Comparison of ENCODE assay signal across 12 cellular contexts in genomic region chr6:2770171-2770570, GRCh38. TPM values are rescaled to one million over a fixed set of nuclear protein-coding genes. Genes with fewer than 3 reads are reported as not detected.
DNase-seq lines count a peak whose midpoint lies in the region; ATAC-seq, FAIRE-seq and TF ChIP-seq lines count a peak whose summit lies in the region.
"Had no signal": no experiment of that assay in that cellular context is flagged by ENCODE, and none has a peak within 500 bp of the region (broad histone marks: within the 10 kb centered on the region; RNA-seq: fewer than 3 reads in every experiment).

No MANE protein-coding gene starts in this region.

- CTCF ChIA-PET in endothelial cell of umbilical vein (lab: Charles Lee), result interaction anchor here (1.2 to 6.7 kb wide), 11 partner anchors 9 to 182 kb away, joined by 3 to 54 read pairs (median 5); partner anchors contain the start of genes MYLK4 and SERPINB1

- POLR2A ChIA-PET in endothelial cell of umbilical vein (lab: Charles Lee), result interaction anchor here (0.6 to 3.9 kb wide), 3 partner anchors 13 to 133 kb away, joined by 4 to 12 read pairs (median 8); partner anchors contain the start of gene SERPINB9

- BruUV-seq in endothelial cell of umbilical vein (replicated peaks; lab: Mats Ljungman, UMichigan), result no TSS peak

- peaks cover 93% of the 10 kb centered on the region for H3K79me2 ChIP-seq in endothelial cell of umbilical vein (ENCODE audit: control insufficient read depth, insufficient read depth, low read length)

- H3K4me3 Mint-ChIP-seq in nephron progenitor cell, result peak overlapping the region; percentile 14
- H3K4me3 Mint-ChIP-seq: stimulated activated effector memory CD8-positive, alpha-beta T cell treated with anti-CD3 and anti-CD28 coated beads, Interleukin-12 subunit alpha, Interleukin-12 subunit beta, amount 100 ng/mL, for 72 hours had no signal

- no peak overlapping the region for H3K27ac Mint-ChIP-seq in nephron progenitor cell
- H3K27ac Mint-ChIP-seq: stimulated activated effector memory CD8-positive, alpha-beta T cell treated with anti-CD3 and anti-CD28 coated beads, Interleukin-12 subunit alpha, Interleukin-12 subunit beta, amount 100 ng/mL, for 72 hours had no signal

- H3K4me2 ChIP-seq in endothelial cell of umbilical vein (ENCODE audit: insufficient read depth, low read length), result peak overlapping the region; percentile 99

- dilution Hi-C loops in endothelial cell of umbilical vein (cut with MboI; ENCODE audit: extremely low pct_ligation_motif_present, low sequenced_read_pairs), result no loop called here

- H3K9me3 Mint-ChIP-seq in nephron progenitor cell, result no peaks in the 10 kb centered on the region
- H3K9me3 Mint-ChIP-seq: stimulated activated effector memory CD8-positive, alpha-beta T cell treated with anti-CD3 and anti-CD28 coated beads, Interleukin-12 subunit alpha, Interleukin-12 subunit beta, amount 100 ng/mL, for 72 hours had no signal

- H2AFZ ChIP-seq in endothelial cell of umbilical vein (ENCODE audit: low read depth, low read length), result peak overlapping the region; percentile 0

- 62 to 68% methylated on average over 13 of the region's 13 CpGs for WGBS in lower leg skin, 2 donors
- WGBS in testis, 2 donors, result 67 to 72% methylated on average over 13 of the region's 13 CpGs

- peaks cover 6% of the 10 kb centered on the region for H4K20me1 ChIP-seq in endothelial cell of umbilical vein (replicated peaks; ENCODE audit: control insufficient read depth, extremely low read depth, insufficient read depth, low read length)

- intact Hi-C loops in endothelial cell of umbilical vein (cut with micrococcal nuclease), result no loop called here
- intact Hi-C loops in lower leg skin (cut with DNase I; ENCODE audit: low total_unique reads), result no loop called here
- intact Hi-C loops in testis (cut with DNase I; ENCODE audit: low total_unique reads), result no loop called here

- no peaks in the 10 kb centered on the region for H3K9me1 ChIP-seq in endothelial cell of umbilical vein (replicated peaks; ENCODE audit: control insufficient read depth, extremely low read depth, insufficient read depth, low read length)

- H3K4me1 ChIP-seq in endothelial cell of umbilical vein (ENCODE audit: control insufficient read depth, extremely low read depth, insufficient read depth, low read length) (peaks cover 39% of the 10 kb centered on the region), testis (peaks cover 11% of the 10 kb centered on the region)

- H3K9ac ChIP-seq in endothelial cell of umbilical vein (replicated peaks; ENCODE audit: extremely low read depth, insufficient read depth, low read length), result peak overlapping the region; percentile 0

- H3K36me3 Mint-ChIP-seq in nephron progenitor cell (ENCODE audit: low read depth), result peaks cover 49% of the 10 kb centered on the region

- no peak for ATAC-seq in GM21381 (IDR thresholded peaks at IDR 0.05; ENCODE audit: unreplicated experiment)
- ATAC-seq: stimulated activated effector memory CD8-positive, alpha-beta T cell treated with anti-CD3 and anti-CD28 coated beads, Interleukin-12 subunit alpha, Interleukin-12 subunit beta, amount 100 ng/mL, for 72 hours had no signal

- H3K9me3 ChIP-seq in endothelial cell of umbilical vein (replicated peaks; ENCODE audit: control insufficient read depth, insufficient read depth, low read length) (no peaks in the 10 kb centered on the region), testis (no peaks in the 10 kb centered on the region)

- peak overlapping the region; percentile 34 for H3K27ac ChIP-seq in endothelial cell of umbilical vein (ENCODE audit: insufficient read depth, low read depth, low read length)
- no peak overlapping the region for H3K27ac ChIP-seq in testis

- peak overlapping the region in 2 of 3 experiments; percentile 29 to 44 for H3K4me3 ChIP-seq in endothelial cell of umbilical vein (replicated peaks in 1 of 3; ENCODE audit: insufficient read depth in 1 of 3, low read depth in 1 of 3, low read length in 3 of 3)
- H3K4me3 ChIP-seq in lower leg skin (ENCODE audit: low read depth, poor library complexity, severe bottlenecking), result no peak overlapping the region
- no peak overlapping the region for H3K4me3 ChIP-seq in testis

- TF ChIP-seq CTCF in endothelial cell of umbilical vein (IDR thresholded peaks at IDR 0.05; ENCODE audit: extremely low read depth in 1 of 2, insufficient read depth in 1 of 2, low read depth in 1 of 2, low read length in 2 of 2) (no peak), nephron progenitor cell (IDR thresholded peaks at IDR 0.05) (no peak), lower leg skin (IDR thresholded peaks at IDR 0.05) (no peak), testis (IDR thresholded peaks at IDR 0.05) (no peak)

- peak; percentile 50 for DNase-seq in COR-L47 (lab: John Stamatoyannopoulos, UW)
- DNase-seq in NCI-H2227 treated with DMSO at 0.1 percent for 48 hours (lab: John Stamatoyannopoulos, UW), result peak; percentile 24
- DNase-seq in endothelial cell of umbilical vein (ENCODE audit: low read depth, low spot score), result peak; percentile 79
- no peak for DNase-seq in nephron progenitor cell
- no peak for DNase-seq in lower leg skin (ENCODE audit: low spot score in 2 of 2)
- DNase-seq in testis, result no peak
- DNase-seq in SW 1271 (lab: John Stamatoyannopoulos, UW), result no peak
- DNase-seq: activated effector memory CD4-positive, alpha-beta T cell treated with anti-CD3 and anti-CD28 coated beads, Interleukin-2, amount 50 U/mL, for 16 hours; NCI-H187 treated with DMSO at 0.1 percent for 48 hours had no signal

- H3K27me3 ChIP-seq in endothelial cell of umbilical vein (ENCODE audit: control insufficient read depth in 2 of 2, insufficient read depth in 2 of 2, low read length in 2 of 2) (no peaks in the 10 kb centered on the region), testis (no peaks in the 10 kb centered on the region)

- H3K36me3 ChIP-seq in endothelial cell of umbilical vein (ENCODE audit: control insufficient read depth in 2 of 2, extremely low read depth in 1 of 2, insufficient read depth in 2 of 2, low read length in 2 of 2), result peaks cover 2 to 6% of the 10 kb centered on the region in 2 experiments
- no peaks in the 10 kb centered on the region for H3K36me3 ChIP-seq in testis (ENCODE audit: low read depth, missing control alignments)

- H3K27me3 Mint-ChIP-seq in nephron progenitor cell (ENCODE audit: low read depth, poor library complexity), result no peaks in the 10 kb centered on the region

- FAIRE-seq in endothelial cell of umbilical vein (lab: Jason Lieb, UNC), result no peak
- FAIRE-seq: colon had no signal

- peaks cover 45% of the 10 kb centered on the region for H3K4me1 Mint-ChIP-seq in nephron progenitor cell

- TF ChIP-seq POLR2A in endothelial cell of umbilical vein (IDR thresholded peaks at IDR 0.05; ENCODE audit: low read depth, low read length), result no peak
- no peak for TF ChIP-seq POLR2A in lower leg skin (IDR thresholded peaks at IDR 0.05)
- TF ChIP-seq POLR2A in testis (IDR thresholded peaks at IDR 0.05), result no peak

TF ChIP-seq in endothelial cell of umbilical vein, 7 proteins besides CTCF, POLR2A, EP300 and RAD21:
- TF ChIP-seq FOS (IDR thresholded peaks at IDR 0.05; ENCODE audit: borderline replicate concordance, insufficient read depth, low read length) (no peak), EZH2 (IDR thresholded peaks at IDR 0.05; ENCODE audit: borderline replicate concordance, low read depth, low read length, severe bottlenecking) (no peak), JUN (IDR thresholded peaks at IDR 0.05; ENCODE audit: borderline replicate concordance, insufficient read depth, insufficient read length, low read depth) (no peak), POLR2AphosphoS5 (IDR thresholded peaks at IDR 0.05; ENCODE audit: insufficient read depth, low read depth, low read length) (no peak), MYC (IDR thresholded peaks at IDR 0.05; ENCODE audit: low read depth, low read length) (no peak), MAX (IDR thresholded peaks at IDR 0.05; ENCODE audit: insufficient read depth, insufficient read length) (no peak), GATA2 (IDR thresholded peaks at IDR 0.05; ENCODE audit: insufficient read depth, insufficient read length, low read depth, low read length) (no peak)

RNA-seq across cellular contexts. Expression of gene WRNIP1, which starts 5.0 kb away (rescaled TPM):
- total RNA-seq in endothelial cell of umbilical vein (47.7 and 50.1 TPM in 2 replicates), lower leg skin (10 to 100 TPM; 72.3 to 94.7 (median 87.0) TPM), testis (100 to 1,000 TPM in 1 of 2 donors, 10 to 100 TPM in 1; 95.8 to 102 TPM)
- polyA plus RNA-seq in endothelial cell of umbilical vein (54.5 and 68.9 TPM in 2 replicates), testis (ENCODE audit: insufficient read depth, low read depth, low replicate concordance) (57.7 TPM)
- 56.2 and 64.2 TPM in 2 replicates for polyA plus RNA-seq in endothelial cell of umbilical vein (2011; cell fraction: cytosol; rRNA removed)
- polyA plus RNA-seq in endothelial cell of umbilical vein (2011; cell fraction: nucleus; rRNA removed), result 59.4 and 59.7 TPM in 2 replicates
- polyA plus RNA-seq in endothelial cell of umbilical vein (2012), result 44.9 and 45.1 TPM in 2 replicates
- 55.8 and 60.5 TPM in 2 replicates for polyA minus RNA-seq in endothelial cell of umbilical vein
- polyA minus RNA-seq in endothelial cell of umbilical vein (2011; cell fraction: cytosol; rRNA and poly(A)+ RNA removed), result 27.8 TPM
- polyA minus RNA-seq in endothelial cell of umbilical vein (2011; cell fraction: nucleus; rRNA and poly(A)+ RNA removed), result 26.4 and 31.4 TPM in 2 replicates

RNA-seq across cellular contexts. Expression of gene MYLK4, which starts 19.4 kb away (rescaled TPM):
- total RNA-seq in endothelial cell of umbilical vein (0.32 and 0.62 TPM in 2 replicates), lower leg skin (1 to 10 TPM in 3 of 4 donors, under 1 TPM in 1; 0.97 to 3.8 (median 2.5) TPM), testis (1 to 10 TPM in 1 of 2 donors, under 1 TPM in 1; 0.71 to 1.5 TPM)
- polyA plus RNA-seq in endothelial cell of umbilical vein (0.29 and 0.41 TPM in 2 replicates), testis (ENCODE audit: insufficient read depth, low read depth, low replicate concordance) (0.62 TPM)
- 0.23 and 0.27 TPM in 2 replicates for polyA plus RNA-seq in endothelial cell of umbilical vein (2011; cell fraction: cytosol; rRNA removed)
- polyA plus RNA-seq in endothelial cell of umbilical vein (2011; cell fraction: nucleus; rRNA removed), result 1.9 and 2.3 TPM in 2 replicates
- polyA plus RNA-seq in endothelial cell of umbilical vein (2012), result 0.42 and 0.44 TPM in 2 replicates
- polyA minus RNA-seq in endothelial cell of umbilical vein, result 0.51 and 0.78 TPM in 2 replicates
- polyA minus RNA-seq in endothelial cell of umbilical vein (2011; cell fraction: cytosol; rRNA and poly(A)+ RNA removed), result not detected
- 0.87 and 0.91 TPM in 2 replicates for polyA minus RNA-seq in endothelial cell of umbilical vein (2011; cell fraction: nucleus; rRNA and poly(A)+ RNA removed)

Comparison
In these comparisons a context has a peak if more than half of its experiments do, and no peak if none do; other contexts are left out.
1. DNase-seq: peak in COR-L47 (single experiment), NCI-H2227 treated with DMSO at 0.1 percent for 48 hours (single experiment) and endothelial cell of umbilical vein (single experiment); none in nephron progenitor cell (single experiment), lower leg skin (0 of 2), testis (single experiment) and SW 1271 (0 of 2).
2. H3K4me3 ChIP-seq: peak in endothelial cell of umbilical vein (2 of 3); none in lower leg skin (single experiment) and testis (0 of 2).